In genomic region chr3:137946341-137946973, GRCh38 we compare ENCODE assay signal across 7 cellular contexts.
DNase-seq lines count a peak whose midpoint lies in the region; ATAC-seq and TF ChIP-seq lines count a peak whose summit lies in the region.

No MANE protein-coding gene starts in this region.

- H3K36me3 ChIP-seq in tibial artery = no peaks in the 10 kb centered on the region

- H3K9me3 Mint-ChIP-seq in activated CD8-positive, alpha-beta T cell treated with anti-CD3 and anti-CD28 coated beads, Interleukin-2, amount 10 ng/mL, durations not matched to agents 7 days and 5 days (ENCODE audit: insufficient read depth) = no peaks in the 10 kb centered on the region
- no peaks in the 10 kb centered on the region for H3K9me3 Mint-ChIP-seq in nephron

- peak; percentile 55 for TF ChIP-seq CTCF in GM12875 (IDR thresholded peaks at IDR 0.05; ENCODE audit: borderline replicate concordance, insufficient read depth, low read depth, low read length)
- TF ChIP-seq CTCF in nephron (IDR thresholded peaks at IDR 0.05; ENCODE audit: unreplicated experiment in 3 of 3) = peak; percentile 71 to 88 (median 84)
- TF ChIP-seq CTCF in tibial artery (IDR thresholded peaks at IDR 0.05) = peak; percentile 40 to 47

- DNase-seq in HPDE6-E6E7 (ENCODE audit: extremely low spot score) (peak; percentile 49), NCI-H82 (lab: John Stamatoyannopoulos, UW) (peak; percentile 94), erythroblast (lab: John Stamatoyannopoulos, UW) (peak; percentile 61 to 75), tibial artery (peak in 1 of 2 donors; percentile 20)
- DNase-seq in activated CD8-positive, alpha-beta T cell treated with anti-CD3 and anti-CD28 coated beads, Interleukin-2, amount 10 ng/mL, durations not matched to agents 7 days and 5 days = peak; percentile 59

- H3K4me1 Mint-ChIP-seq in activated CD8-positive, alpha-beta T cell treated with anti-CD3 and anti-CD28 coated beads, Interleukin-2, amount 10 ng/mL, durations not matched to agents 7 days and 5 days (ENCODE audit: low read depth) = no peaks in the 10 kb centered on the region
- H3K4me1 Mint-ChIP-seq in nephron = no peaks in the 10 kb centered on the region

- H3K4me1 ChIP-seq in tibial artery = no peaks in the 10 kb centered on the region

- no peak overlapping the region for H3K4me3 ChIP-seq in GM12875 (ENCODE audit: low read depth, low read length)
- H3K4me3 ChIP-seq in tibial artery = no peak overlapping the region

- no peaks in the 10 kb centered on the region for H3K27me3 Mint-ChIP-seq in activated CD8-positive, alpha-beta T cell treated with anti-CD3 and anti-CD28 coated beads, Interleukin-2, amount 10 ng/mL, durations not matched to agents 7 days and 5 days (ENCODE audit: low read depth)
- H3K27me3 Mint-ChIP-seq in nephron (ENCODE audit: low read depth) = peaks cover 4% of the 10 kb centered on the region

- H3K9me3 ChIP-seq in tibial artery = no peaks in the 10 kb centered on the region

- no peak overlapping the region for H3K4me3 Mint-ChIP-seq in activated CD8-positive, alpha-beta T cell treated with anti-CD3 and anti-CD28 coated beads, Interleukin-2, amount 10 ng/mL, durations not matched to agents 7 days and 5 days
- no peak overlapping the region for H3K4me3 Mint-ChIP-seq in nephron

- CTCF ChIA-PET in activated CD8-positive, alpha-beta T cell treated with anti-CD3 and anti-CD28 coated beads, Interleukin-2, amount 10 ng/mL, durations not matched to agents 7 days and 5 days (lab: Charles Lee) = interaction anchor here (0.6 to 2.1 kb wide), 11 partner anchors 8 to 913 kb away, joined by 3 to 7 read pairs (median 3); no protein-coding TSS in a partner anchor

- no peak overlapping the region for H3K27ac ChIP-seq in tibial artery

- H3K36me3 Mint-ChIP-seq in activated CD8-positive, alpha-beta T cell treated with anti-CD3 and anti-CD28 coated beads, Interleukin-2, amount 10 ng/mL, durations not matched to agents 7 days and 5 days (ENCODE audit: low read depth) = no peaks in the 10 kb centered on the region
- no peaks in the 10 kb centered on the region for H3K36me3 Mint-ChIP-seq in nephron (ENCODE audit: low read depth)

- peak; percentile 61 for ATAC-seq in activated CD8-positive, alpha-beta T cell treated with anti-CD3 and anti-CD28 coated beads, Interleukin-2, amount 10 ng/mL, durations not matched to agents 7 days and 5 days

- no peak overlapping the region for H3K27ac Mint-ChIP-seq in activated CD8-positive, alpha-beta T cell treated with anti-CD3 and anti-CD28 coated beads, Interleukin-2, amount 10 ng/mL, durations not matched to agents 7 days and 5 days
- H3K27ac Mint-ChIP-seq in nephron = no peak overlapping the region

- H3K27me3 ChIP-seq in tibial artery = no peaks in the 10 kb centered on the region

- POLR2A ChIA-PET in activated CD8-positive, alpha-beta T cell treated with anti-CD3 and anti-CD28 coated beads, Interleukin-2, amount 10 ng/mL, durations not matched to agents 7 days and 5 days (lab: Charles Lee) = no interaction called here

- intact Hi-C loops in tibial artery (cut with DNase I; ENCODE audit: low total_unique reads) = loop anchor here (10.0 kb wide), 1 partner anchor 842 kb away; no protein-coding TSS in a partner anchor

- TF ChIP-seq POLR2A in erythroblast (IDR thresholded peaks at IDR 0.05; ENCODE audit: low read length) = no peak
